ENCODE assay signal across 2 cellular contexts in the genomic region with DNA sequence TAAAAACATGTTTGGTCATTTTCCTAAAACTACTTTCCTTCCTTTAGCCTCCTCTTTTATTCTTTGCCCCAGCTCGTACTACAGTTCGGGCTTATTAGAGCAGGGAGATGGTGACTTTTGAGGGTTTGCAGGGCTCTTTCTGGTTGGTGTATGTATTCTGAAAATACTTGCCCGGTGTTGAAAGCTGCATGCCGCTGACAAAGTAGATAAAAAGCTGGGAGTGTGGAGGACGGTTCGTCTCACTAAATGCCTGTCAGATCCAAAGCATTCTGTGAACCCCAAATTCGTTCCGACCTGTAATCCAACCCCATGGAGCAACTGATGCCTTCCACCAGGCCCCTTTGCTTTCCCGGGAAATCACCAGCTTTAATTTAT.
A peak's percentile ranks its signal among the peaks of the same experiment; 100 is the strongest.
TF ChIP-seq lines count a peak whose summit lies in the region.

No MANE protein-coding gene starts in this region.

TF ChIP-seq in HCT116, 20 proteins besides CTCF, POLR2A, EP300 and RAD21:
- TF ChIP-seq EZH2phosphoT487 (IDR thresholded peaks at IDR 0.05; ENCODE audit: borderline replicate concordance) (no peak), ELF1 (IDR thresholded peaks at IDR 0.05; ENCODE audit: borderline replicate concordance, low read depth) (no peak), TCF7L2 (IDR thresholded peaks at IDR 0.05; ENCODE audit: borderline replicate concordance, extremely low read depth, insufficient read depth, insufficient read length) (no peak), ZFX (IDR thresholded peaks at IDR 0.05) (no peak), YY1 (IDR thresholded peaks at IDR 0.05; ENCODE audit: extremely low read depth, insufficient replicate concordance, low read depth, low read length) (no peak), SRF (IDR thresholded peaks at IDR 0.05; ENCODE audit: low read depth) (no peak), EGR1 (IDR thresholded peaks at IDR 0.05; ENCODE audit: low read depth) (no peak), SIN3A (IDR thresholded peaks at IDR 0.05; ENCODE audit: low read depth) (no peak), CEBPB (IDR thresholded peaks at IDR 0.05; ENCODE audit: low read depth) (no peak)
- TF ChIP-seq, protein P1, sequence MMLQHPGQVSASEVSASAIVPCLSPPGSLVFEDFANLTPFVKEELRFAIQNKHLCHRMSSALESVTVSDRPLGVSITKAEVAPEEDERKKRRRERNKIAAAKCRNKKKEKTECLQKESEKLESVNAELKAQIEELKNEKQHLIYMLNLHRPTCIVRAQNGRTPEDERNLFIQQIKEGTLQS (IDR thresholded peaks at IDR 0.05) = no peak
- TF ChIP-seq, protein P2, sequence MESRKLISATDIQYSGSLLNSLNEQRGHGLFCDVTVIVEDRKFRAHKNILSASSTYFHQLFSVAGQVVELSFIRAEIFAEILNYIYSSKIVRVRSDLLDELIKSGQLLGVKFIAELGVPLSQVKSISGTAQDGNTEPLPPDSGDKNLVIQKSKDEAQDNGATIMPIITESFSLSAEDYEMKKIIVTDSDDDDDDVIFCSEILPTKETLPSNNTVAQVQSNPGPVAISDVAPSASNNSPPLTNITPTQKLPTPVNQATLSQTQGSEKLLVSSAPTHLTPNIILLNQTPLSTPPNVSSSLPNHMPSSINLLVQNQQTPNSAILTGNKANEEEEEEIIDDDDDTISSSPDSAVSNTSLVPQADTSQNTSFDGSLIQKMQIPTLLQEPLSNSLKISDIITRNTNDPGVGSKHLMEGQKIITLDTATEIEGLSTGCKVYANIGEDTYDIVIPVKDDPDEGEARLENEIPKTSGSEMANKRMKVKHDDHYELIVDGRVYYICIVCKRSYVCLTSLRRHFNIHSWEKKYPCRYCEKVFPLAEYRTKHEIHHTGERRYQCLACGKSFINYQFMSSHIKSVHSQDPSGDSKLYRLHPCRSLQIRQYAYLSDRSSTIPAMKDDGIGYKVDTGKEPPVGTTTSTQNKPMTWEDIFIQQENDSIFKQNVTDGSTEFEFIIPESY (IDR thresholded peaks at IDR 0.05; ENCODE audit: extremely low read depth, insufficient replicate concordance, low read length) = no peak
- TF ChIP-seq, protein P3, sequence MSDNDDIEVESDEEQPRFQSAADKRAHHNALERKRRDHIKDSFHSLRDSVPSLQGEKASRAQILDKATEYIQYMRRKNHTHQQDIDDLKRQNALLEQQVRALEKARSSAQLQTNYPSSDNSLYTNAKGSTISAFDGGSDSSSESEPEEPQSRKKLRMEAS (IDR thresholded peaks at IDR 0.05) = no peak

TF ChIP-seq in GM12878, 131 proteins besides CTCF, POLR2A, EP300 and RAD21:
- TF ChIP-seq KAT2A (conservative IDR thresholded peaks at IDR 0.05; ENCODE audit: control insufficient read depth, low read depth, low read length) (no peak), IKZF2 (IDR thresholded peaks at IDR 0.05) (0 out of 4 replicates have a peak, but pooled peaks of 1 of the 2 experiments have one; percentile 10)
